ENCODE assay signal across 16 cellular contexts in the genomic region with DNA sequence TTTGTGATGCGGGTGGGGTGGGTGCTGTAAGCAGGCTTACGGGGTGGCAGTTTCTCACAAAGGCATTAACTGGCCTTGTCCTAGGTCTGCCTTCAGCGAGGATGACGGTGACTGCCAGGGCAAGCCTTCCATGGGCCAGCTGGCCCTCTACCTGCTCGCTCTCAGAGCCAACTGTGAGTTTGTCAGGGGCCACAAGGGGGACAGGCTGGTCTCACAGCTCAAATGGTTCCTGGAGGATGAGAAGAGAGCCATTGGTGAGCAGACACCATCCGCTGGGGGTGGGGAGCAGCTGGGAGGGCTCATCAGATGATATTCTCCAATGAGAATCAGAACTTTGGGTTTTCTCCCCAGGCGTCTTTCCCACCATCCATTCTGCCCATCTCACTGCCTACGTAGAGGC. TPM values are rescaled to one million over a fixed set of nuclear protein-coding genes. Genes with fewer than 3 reads are reported as not detected.
A peak's percentile ranks its signal among the peaks of the same experiment; 100 is the strongest.
DNase-seq lines count a peak whose midpoint lies in the region; ATAC-seq and TF ChIP-seq lines count a peak whose summit lies in the region.
"Had no signal": no experiment of that assay in that cellular context is flagged by ENCODE, and none has a peak within 500 bp of the region (broad histone marks: within the 10 kb centered on the region; RNA-seq: fewer than 3 reads in every experiment).

No MANE protein-coding gene starts in this region.

- H3K4me2 ChIP-seq in HCT116 (ENCODE audit: low read length) = no peak overlapping the region
- H3K4me2 ChIP-seq in neuronal stem cell (ENCODE audit: insufficient read depth, low read length, poor library complexity, severe bottlenecking) = no peak overlapping the region

- no peak overlapping the region for H2BK12ac ChIP-seq in neuronal stem cell (ENCODE audit: low read length)

- H3K4me1 ChIP-seq in HCT116 (ENCODE audit: control insufficient read depth in 1 of 2, insufficient read depth in 2 of 2, low read length in 2 of 2) (peaks cover 14 to 22% of the 10 kb centered on the region in 2 experiments), endodermal cell (ENCODE audit: control insufficient read depth, insufficient read depth, low read length) (peaks cover 3% of the 10 kb centered on the region), neuronal stem cell (ENCODE audit: control insufficient read depth in 2 of 2, insufficient read depth in 1 of 2, low read depth in 1 of 2, low read length in 2 of 2) (peaks cover 13 to 22% of the 10 kb centered on the region in 2 donors)
- H3K4me1 ChIP-seq: HAP-1 had no signal

- H2BK15ac ChIP-seq in neuronal stem cell (ENCODE audit: low read length) = no peak overlapping the region

- no peak for TF ChIP-seq RAD21 in HCT116 (IDR thresholded peaks at IDR 0.05; ENCODE audit: low read depth)

- no peaks in the 10 kb centered on the region for H4K20me1 ChIP-seq in HCT116 (ENCODE audit: insufficient read depth)

- intact Hi-C loops in left ventricle myocardium superior (cut with micrococcal nuclease) = no loop called here
- intact Hi-C loops in Right ventricle myocardium inferior (cut with DNase I) = no loop called here
- intact Hi-C loops in HCT116 (cut with micrococcal nuclease) = no loop called here

- RAD21 ChIA-PET in HCT116 (lab: Charles Lee; ENCODE audit: low non-redundant PET in 1 of 2, low total read pairs in 2 of 2, uncharacterized antibody in 2 of 2, unreplicated experiment in 2 of 2) = no interaction called here

- TF ChIP-seq CTCF in HCT116 (IDR thresholded peaks at IDR 0.05 in 2 of 3, conservative IDR thresholded peaks at IDR 0.05 in 1 of 3; ENCODE audit: borderline replicate concordance in 1 of 3, insufficient read depth in 1 of 3, low read depth in 2 of 3, low read length in 2 of 3) (peak in 1 of 3 experiments; percentile 14; a peak in 1 of 6 replicates), endodermal cell (conservative IDR thresholded peaks at IDR 0.05) (peak; percentile 57)

- H3K27ac ChIP-seq in HCT116 (ENCODE audit: low read depth, low read length) (no peak overlapping the region), endodermal cell (ENCODE audit: low read depth, low read length) (no peak overlapping the region), neuronal stem cell (replicated peaks; ENCODE audit: low read length) (no peak overlapping the region)
- H3K27ac ChIP-seq: 22Rv1 had no signal

- H3K9ac ChIP-seq in HCT116 (ENCODE audit: low read length) = no peak overlapping the region
- H3K9ac ChIP-seq in endodermal cell (ENCODE audit: extremely low read depth, low read length, poor library complexity, severe bottlenecking) = no peak overlapping the region
- H3K9ac ChIP-seq in neuronal stem cell (ENCODE audit: low read depth, low read length, poor library complexity) = no peak overlapping the region

- DNase-seq in left ventricle myocardium superior (peak; percentile 7), Right ventricle myocardium inferior (ENCODE audit: missing footprints) (no peak), HCT116 (ENCODE audit: low read depth, low spot score) (no peak), endodermal cell (peak; percentile 74), neuronal stem cell (ENCODE audit: low spot score) (no peak), DMS114 treated with DMSO at 0.1 percent for 48 hours (lab: John Stamatoyannopoulos, UW; ENCODE audit: unreplicated experiment) (no peak)
- DNase-seq: CD8-positive, alpha-beta T cell; COR-L47; DMS53 had no signal

- H3K79me2 ChIP-seq in HCT116 (ENCODE audit: insufficient read depth, low read length) = no peaks in the 10 kb centered on the region

- CTCF ChIA-PET in HCT116 (lab: Charles Lee) = interaction anchor here (1.0 to 1.3 kb wide), 2 partner anchors 11 to 142 kb away, joined by 6 read pairs; no protein-coding TSS in a partner anchor

- no peak overlapping the region for H3K4me3 Mint-ChIP-seq in endodermal cell
- H3K4me3 Mint-ChIP-seq: CD14-positive monocyte; CD8-positive, alpha-beta T cell had no signal

- no peak overlapping the region for H3K23ac ChIP-seq in neuronal stem cell (ENCODE audit: low read depth, low read length, poor library complexity)

- H3K36me3 ChIP-seq in HCT116 (ENCODE audit: control insufficient read depth in 1 of 2, insufficient read depth in 2 of 2, low read length in 2 of 2) (no peaks in the 10 kb centered on the region), endodermal cell (ENCODE audit: control insufficient read depth, insufficient read depth, low read length) (peaks cover 45% of the 10 kb centered on the region), neuronal stem cell (replicated peaks in 1 of 2; ENCODE audit: control insufficient read depth in 2 of 2, insufficient read depth in 2 of 2, low read length in 2 of 2) (peaks cover 51 to 80% of the 10 kb centered on the region in 2 donors)
- H3K36me3 ChIP-seq: HAP-1 had no signal

- peak overlapping the region; percentile 42 for H2BK5ac ChIP-seq in neuronal stem cell (ENCODE audit: low read length)

- no peak overlapping the region for H4K91ac ChIP-seq in neuronal stem cell (ENCODE audit: low read depth, low read length, poor library complexity)

- peaks cover 25% of the 10 kb centered on the region for H3K4me1 Mint-ChIP-seq in endodermal cell

- ATAC-seq in left ventricle myocardium superior = no peak
- no peak for ATAC-seq in Right ventricle myocardium inferior
- ATAC-seq in HCT116 = peak; percentile 60; the same call in 1 of the 2 replicates
- ATAC-seq in HG02571 (IDR thresholded peaks at IDR 0.05; ENCODE audit: unreplicated experiment) = no peak
- ATAC-seq in HG03159 (IDR thresholded peaks at IDR 0.05; ENCODE audit: unreplicated experiment) = no peak
- ATAC-seq: CD8-positive, alpha-beta T cell had no signal

- no peak for TF ChIP-seq POLR2A in HCT116 (IDR thresholded peaks at IDR 0.05; ENCODE audit: borderline replicate concordance, extremely low read depth, insufficient read depth, insufficient read length)

- WGBS in endodermal cell (ENCODE audit: insufficient coverage in 1 of 2, insufficient read length in 1 of 2), 2 experiments = 95 to 97% methylated on average over 5 to 8 of the region's 8 CpGs
- no CpG with 5 or more reads among the region's 8 CpGs for WGBS in neuronal stem cell (ENCODE audit: extremely low coverage in 2 of 2, insufficient read length in 2 of 2, insufficient replicate concordance in 1 of 2), 2 donors

- peak overlapping the region; percentile 35 for H3K18ac ChIP-seq in neuronal stem cell (ENCODE audit: low read length)

- H3K9me3 Mint-ChIP-seq in endodermal cell = no peaks in the 10 kb centered on the region
- H3K9me3 Mint-ChIP-seq: CD8-positive, alpha-beta T cell had no signal

- H3K4ac ChIP-seq in neuronal stem cell (ENCODE audit: low read length) = no peak overlapping the region

- no peak overlapping the region for H3K14ac ChIP-seq in neuronal stem cell (ENCODE audit: low read length)

- no peak overlapping the region for H4K8ac ChIP-seq in neuronal stem cell (ENCODE audit: low read depth, low read length)

- H3K4me3 ChIP-seq in HCT116 (replicated peaks in 1 of 2; ENCODE audit: low read depth in 1 of 2, low read length in 2 of 2) (no peak overlapping the region), endodermal cell (ENCODE audit: low read length) (no peak overlapping the region), neuronal stem cell (ENCODE audit: low read length in 2 of 2) (no peak overlapping the region)
- H3K4me3 ChIP-seq: HAP-1 had no signal

- H3K9me2 ChIP-seq in HCT116 (ENCODE audit: insufficient read depth) = no peaks in the 10 kb centered on the region

- no peak overlapping the region for H2AK5ac ChIP-seq in neuronal stem cell (ENCODE audit: low read depth, low read length)

- H3K27me3 Mint-ChIP-seq in endodermal cell (ENCODE audit: insufficient read depth) = no peaks in the 10 kb centered on the region

- POLR2A ChIA-PET in HCT116 (lab: Charles Lee) = no interaction called here

- H3K36me3 Mint-ChIP-seq in endodermal cell (ENCODE audit: low read depth) = peaks cover 61% of the 10 kb centered on the region
- H3K36me3 Mint-ChIP-seq: CD8-positive, alpha-beta T cell had no signal

- no peak overlapping the region for H2BK120ac ChIP-seq in neuronal stem cell (ENCODE audit: low read depth, low read length)

- H3K79me1 ChIP-seq in neuronal stem cell (ENCODE audit: low read depth, low read length) = peaks cover 1% of the 10 kb centered on the region

- H2AFZ ChIP-seq in HCT116 (ENCODE audit: low read depth, low read length, poor library complexity, severe bottlenecking) (no peak overlapping the region), neuronal stem cell (ENCODE audit: low read length) (no peak overlapping the region)

- no peaks in the 10 kb centered on the region for H3K9me3 ChIP-seq in HCT116 (ENCODE audit: control insufficient read depth in 1 of 2, insufficient read depth in 1 of 2, low read depth in 1 of 2, low read length in 2 of 2)
- H3K9me3 ChIP-seq in endodermal cell (ENCODE audit: control insufficient read depth, low read length) = no peaks in the 10 kb centered on the region
- H3K9me3 ChIP-seq in neuronal stem cell (replicated peaks in 1 of 2; ENCODE audit: control insufficient read depth in 2 of 2, insufficient read depth in 1 of 2, low read depth in 1 of 2, low read length in 2 of 2) = no peaks in the 10 kb centered on the region
- H3K9me3 ChIP-seq: HAP-1 had no signal

- H3K27me3 ChIP-seq in HCT116 (ENCODE audit: insufficient read depth, low read length) (no peaks in the 10 kb centered on the region), endodermal cell (ENCODE audit: control insufficient read depth, insufficient read depth, low read length, poor library complexity, severe bottlenecking) (no peaks in the 10 kb centered on the region), neuronal stem cell (ENCODE audit: control insufficient read depth in 3 of 3, insufficient read depth in 3 of 3, low read depth in 1 of 3, low read length in 3 of 3) (no peaks in the 10 kb centered on the region)

- H3K27ac Mint-ChIP-seq in endodermal cell = no peak overlapping the region
- H3K27ac Mint-ChIP-seq: CD8-positive, alpha-beta T cell had no signal

- BruUV-seq in HCT116 (replicated peaks; lab: Mats Ljungman, UMichigan) = no TSS peak

RNA-seq across cellular contexts. Expression of a gene that starts 5.8 kb away (rescaled TPM):
- total RNA-seq in left ventricle myocardium superior (14.6 TPM), Right ventricle myocardium inferior (16.7 TPM), HCT116 (2021; ENCODE audit: unreplicated experiment) (2.2 TPM), endodermal cell (10 to 100 TPM; 71.8 to 73.6 TPM)
- 2.3 and 2.7 TPM in 2 replicates for polyA plus RNA-seq in HCT116 (2012)
- 42.4 TPM for polyA plus RNA-seq in endodermal cell (2013, experiment 1 of 2)
- polyA plus RNA-seq in endodermal cell (2013, experiment 2 of 2) = 38.7 TPM
- 22.2 TPM for polyA plus RNA-seq in neuronal stem cell (2013, experiment 1 of 2)
- 21.8 TPM for polyA plus RNA-seq in neuronal stem cell (2013, experiment 2 of 2)

RNA-seq across cellular contexts. Expression of a gene that starts 21.1 kb away (rescaled TPM):
- 21.6 TPM for total RNA-seq in left ventricle myocardium superior
- 22.4 TPM for total RNA-seq in Right ventricle myocardium inferior
- 167 TPM for total RNA-seq in HCT116 (2021; ENCODE audit: unreplicated experiment)
- polyA plus RNA-seq in HCT116 (2012) = 120 and 128 TPM in 2 replicates
- 10 to 100 TPM; 78.7 to 90.2 TPM for total RNA-seq in endodermal cell
- polyA plus RNA-seq in endodermal cell (2013, experiment 1 of 2) = 55.6 TPM
- polyA plus RNA-seq in endodermal cell (2013, experiment 2 of 2) = 52.0 TPM
- 42.0 TPM for polyA plus RNA-seq in neuronal stem cell (2013, experiment 1 of 2)
- 42.4 TPM for polyA plus RNA-seq in neuronal stem cell (2013, experiment 2 of 2)

RNA-seq across cellular contexts. Expression of a gene that starts 22.8 kb away (rescaled TPM):
- 3.1 TPM for total RNA-seq in left ventricle myocardium superior
- 5.0 TPM for total RNA-seq in Right ventricle myocardium inferior
- total RNA-seq in HCT116 (2021; ENCODE audit: unreplicated experiment) = 6.2 TPM
- 5.4 and 5.9 TPM in 2 replicates for polyA plus RNA-seq in HCT116 (2012)
- 1 to 10 TPM; 2.3 to 3.9 TPM for total RNA-seq in endodermal cell
- polyA plus RNA-seq in endodermal cell (2013, experiment 1 of 2) = 2.4 TPM
- polyA plus RNA-seq in endodermal cell (2013, experiment 2 of 2) = 2.1 TPM
- polyA plus RNA-seq in neuronal stem cell (2013, experiment 1 of 2) = 4.1 TPM
- 4.0 TPM for polyA plus RNA-seq in neuronal stem cell (2013, experiment 2 of 2)

RNA-seq across cellular contexts. Expression of a gene that starts 38.3 kb away (rescaled TPM):
- total RNA-seq in left ventricle myocardium superior (0.57 TPM), Right ventricle myocardium inferior (0.19 TPM), HCT116 (2021; ENCODE audit: unreplicated experiment) (2.1 TPM), endodermal cell (10 to 100 TPM; 26.4 to 28.3 TPM)
- polyA plus RNA-seq in HCT116 (2012) = 2.7 and 3.6 TPM in 2 replicates
- 9.8 TPM for polyA plus RNA-seq in endodermal cell (2013, experiment 1 of 2)
- 10.4 TPM for polyA plus RNA-seq in endodermal cell (2013, experiment 2 of 2)
- polyA plus RNA-seq in neuronal stem cell (2013, experiment 1 of 2) = 13.1 TPM
- polyA plus RNA-seq in neuronal stem cell (2013, experiment 2 of 2) = 11.8 TPM
- total RNA-seq: CD8-positive, alpha-beta T cell; HT1080 had no signal
- polyA plus RNA-seq: BJ, CD14-positive monocyte had no signal

RNA-seq across cellular contexts. Expression of a gene that starts 54.9 kb away (rescaled TPM):
- total RNA-seq in left ventricle myocardium superior (2.5 TPM), Right ventricle myocardium inferior (2.8 TPM), HCT116 (2021; ENCODE audit: unreplicated experiment) (9.7 TPM), endodermal cell (1 to 10 TPM; 7.3 to 7.6 TPM)
- 8.3 and 8.6 TPM in 2 replicates for polyA plus RNA-seq in HCT116 (2012)
- 7.5 TPM for polyA plus RNA-seq in endodermal cell (2013, experiment 1 of 2)
- 7.4 TPM for polyA plus RNA-seq in endodermal cell (2013, experiment 2 of 2)
- polyA plus RNA-seq in neuronal stem cell (2013, experiment 1 of 2) = 4.9 TPM
- 4.9 TPM for polyA plus RNA-seq in neuronal stem cell (2013, experiment 2 of 2)

Comparison
In these comparisons a context has a peak if more than half of its experiments do, and no peak if none do; other contexts are left out.
1. DNase-seq: peak in left ventricle myocardium superior (single experiment) and endodermal cell (single experiment); none in Right ventricle myocardium inferior (single experiment), HCT116 (single experiment), neuronal stem cell (single experiment) and DMS114 treated with DMSO at 0.1 percent for 48 hours (single experiment).